In genomic region chr3:134483195-134483890, GRCh38 we compare ENCODE assay signal across 8 cellular contexts. TPM values are rescaled to one million over a fixed set of nuclear protein-coding genes. Genes with fewer than 3 reads are reported as not detected.
DNase-seq lines count a peak whose midpoint lies in the region; ATAC-seq and TF ChIP-seq lines count a peak whose summit lies in the region.

No MANE protein-coding gene starts in this region.

- no peak for TF ChIP-seq EP300 in tibial nerve (IDR thresholded peaks at IDR 0.05)

- peaks cover 29% of the 10 kb centered on the region for H3K36me3 Mint-ChIP-seq in activated CD4-positive, alpha-beta T cell treated with anti-CD3 and anti-CD28 coated beads, Interleukin-2, amount 10 ng/mL, durations not matched to agents 24 days and 14 days (ENCODE audit: low read depth)
- peaks cover 9% of the 10 kb centered on the region for H3K36me3 Mint-ChIP-seq in T-helper 17 cell (ENCODE audit: low read depth)

- H3K27me3 Mint-ChIP-seq in activated CD4-positive, alpha-beta T cell treated with anti-CD3 and anti-CD28 coated beads, Interleukin-2, amount 10 ng/mL, durations not matched to agents 24 days and 14 days, result no peaks in the 10 kb centered on the region
- H3K27me3 Mint-ChIP-seq in T-helper 17 cell, result no peaks in the 10 kb centered on the region
- H3K27me3 Mint-ChIP-seq in stimulated activated naive CD8-positive, alpha-beta T cell treated with anti-CD3 and anti-CD28 coated beads, Interleukin-15, amount 100 ng/mL, for 72 hours, result no peaks in the 10 kb centered on the region

- no peak for ATAC-seq in T-helper 17 cell
- no peak for ATAC-seq in stimulated activated naive CD8-positive, alpha-beta T cell treated with anti-CD3 and anti-CD28 coated beads, Interleukin-15, amount 100 ng/mL, for 72 hours

- H3K27ac ChIP-seq in tibial nerve, result peak overlapping the region in 2 of 4 donors; percentile 43 to 98

- intact Hi-C loops in activated CD4-positive, alpha-beta T cell treated with anti-CD3 and anti-CD28 coated beads, Interleukin-2, amount 10 ng/mL, durations not matched to agents 24 days and 14 days (cut with micrococcal nuclease), result loop anchor here (10.0 kb wide), 3 partner anchors 321 to 1039 kb away; no protein-coding TSS in a partner anchor

- CTCF ChIA-PET in HEK293T (lab: Yijun Ruan, JAX), result interaction anchor here (0.5 kb wide), 1 partner anchor 175 kb away, joined by 3 read pairs; no protein-coding TSS in a partner anchor

- H3K4me1 Mint-ChIP-seq in activated CD4-positive, alpha-beta T cell treated with anti-CD3 and anti-CD28 coated beads, Interleukin-2, amount 10 ng/mL, durations not matched to agents 24 days and 14 days, result peaks cover 35% of the 10 kb centered on the region
- H3K4me1 Mint-ChIP-seq in T-helper 17 cell, result peaks cover 37% of the 10 kb centered on the region
- peaks cover 42% of the 10 kb centered on the region for H3K4me1 Mint-ChIP-seq in stimulated activated naive CD8-positive, alpha-beta T cell treated with anti-CD3 and anti-CD28 coated beads, Interleukin-15, amount 100 ng/mL, for 72 hours

- peaks cover 0 to 41% (median 24%) of the 10 kb centered on the region in 4 donors for H3K4me1 ChIP-seq in tibial nerve

- peaks cover 0 to 40% (median 9%) of the 10 kb centered on the region in 3 donors for H3K36me3 ChIP-seq in tibial nerve

- no peaks in the 10 kb centered on the region for H3K27me3 ChIP-seq in tibial nerve

- H3K9me3 ChIP-seq in T-helper 17 cell (ENCODE audit: control insufficient read depth, low read length, poor library complexity, severe bottlenecking) (no peaks in the 10 kb centered on the region), tibial nerve (no peaks in the 10 kb centered on the region)

- POLR2A ChIA-PET in HEK293T (lab: Yijun Ruan, JAX), result interaction anchor here (0.5 kb wide), 1 partner anchor 1752 kb away, joined by 3 read pairs; no protein-coding TSS in a partner anchor

- H3K27ac Mint-ChIP-seq in activated CD4-positive, alpha-beta T cell treated with anti-CD3 and anti-CD28 coated beads, Interleukin-2, amount 10 ng/mL, durations not matched to agents 24 days and 14 days, result peak overlapping the region; percentile 10
- H3K27ac Mint-ChIP-seq in T-helper 17 cell, result peak overlapping the region; percentile 69
- H3K27ac Mint-ChIP-seq in stimulated activated naive CD8-positive, alpha-beta T cell treated with anti-CD3 and anti-CD28 coated beads, Interleukin-15, amount 100 ng/mL, for 72 hours, result peak overlapping the region; percentile 48 to 58

- no peak overlapping the region for H3K4me3 ChIP-seq in tibial nerve

- no peak for TF ChIP-seq POLR2A in tibial nerve (IDR thresholded peaks at IDR 0.05)

- peak overlapping the region; percentile 49 for H3K4me3 Mint-ChIP-seq in activated CD4-positive, alpha-beta T cell treated with anti-CD3 and anti-CD28 coated beads, Interleukin-2, amount 10 ng/mL, durations not matched to agents 24 days and 14 days
- peak overlapping the region; percentile 9 for H3K4me3 Mint-ChIP-seq in T-helper 17 cell
- peak overlapping the region; percentile 39 to 44 for H3K4me3 Mint-ChIP-seq in stimulated activated naive CD8-positive, alpha-beta T cell treated with anti-CD3 and anti-CD28 coated beads, Interleukin-15, amount 100 ng/mL, for 72 hours

- no peaks in the 10 kb centered on the region for H3K9me3 Mint-ChIP-seq in activated CD4-positive, alpha-beta T cell treated with anti-CD3 and anti-CD28 coated beads, Interleukin-2, amount 10 ng/mL, durations not matched to agents 24 days and 14 days
- H3K9me3 Mint-ChIP-seq in stimulated activated naive CD8-positive, alpha-beta T cell treated with anti-CD3 and anti-CD28 coated beads, Interleukin-15, amount 100 ng/mL, for 72 hours, result no peaks in the 10 kb centered on the region

- WGBS in tibial nerve, 2 donors, result 78 to 82% methylated on average over 7 of the region's 7 CpGs

- DNase-seq in activated CD4-positive, alpha-beta T cell treated with anti-CD3 and anti-CD28 coated beads, Interleukin-2, amount 10 ng/mL, durations not matched to agents 24 days and 14 days, result no peak
- no peak for DNase-seq in activated CD4-positive, alpha-beta T cell treated with anti-CD3 and anti-CD28 coated beads for 1 hour
- no peak for DNase-seq in T-helper 17 cell
- peak; percentile 63 for DNase-seq in fibroblast of peridontal ligament (ENCODE audit: extremely low read depth)
- no peak for DNase-seq in stimulated activated naive CD8-positive, alpha-beta T cell treated with anti-CD3 and anti-CD28 coated beads, Interleukin-15, amount 100 ng/mL, for 72 hours
- DNase-seq in ecto neural progenitor cell (ENCODE audit: low spot score), result no peak
- DNase-seq in tibial nerve (ENCODE audit: low spot score in 2 of 2), result no peak
- no peak for DNase-seq in HEK293T (ENCODE audit: extremely low spot score)

- no peak for TF ChIP-seq CTCF in tibial nerve (IDR thresholded peaks at IDR 0.05)

TF ChIP-seq in HEK293T, 16 proteins besides CTCF, POLR2A, EP300 and RAD21:
- no peak for TF ChIP-seq SP1 (IDR thresholded peaks at IDR 0.05)
- no peak for TF ChIP-seq BHLHE40 (IDR thresholded peaks at IDR 0.05; ENCODE audit: borderline replicate concordance)
- no peak for TF ChIP-seq HDGF (IDR thresholded peaks at IDR 0.05; ENCODE audit: borderline replicate concordance)
- TF ChIP-seq NFRKB (IDR thresholded peaks at IDR 0.05), result no peak
- TF ChIP-seq SUZ12 (IDR thresholded peaks at IDR 0.05), result no peak
- no peak for TF ChIP-seq ZNF384 (IDR thresholded peaks at IDR 0.05)
- no peak for TF ChIP-seq FOXM1 (IDR thresholded peaks at IDR 0.05; ENCODE audit: borderline replicate concordance)
- no peak for TF ChIP-seq L3MBTL2 (conservative IDR thresholded peaks at IDR 0.05)
- TF ChIP-seq FOXK2 (IDR thresholded peaks at IDR 0.05), result no peak
- no peak for TF ChIP-seq PKNOX1 (IDR thresholded peaks at IDR 0.05)
- TF ChIP-seq ELF4 (IDR thresholded peaks at IDR 0.05), result no peak
- no peak for TF ChIP-seq TARDBP (IDR thresholded peaks at IDR 0.05)
- no peak for TF ChIP-seq FOXA1 (IDR thresholded peaks at IDR 0.05)
- TF ChIP-seq LEF1 (IDR thresholded peaks at IDR 0.05; ENCODE audit: borderline replicate concordance), result no peak
- no peak for TF ChIP-seq CTBP1 (IDR thresholded peaks at IDR 0.05; ENCODE audit: borderline replicate concordance)
- TF ChIP-seq ARNT (IDR thresholded peaks at IDR 0.05), result no peak
TF ChIP-seq in HEK293T: peak in this region for 0.

RNA-seq across cellular contexts. Expression of gene ANAPC13, which starts 2.4 kb away (rescaled TPM):
- total RNA-seq in activated CD4-positive, alpha-beta T cell treated with anti-CD3 and anti-CD28 coated beads, Interleukin-2, amount 10 ng/mL, durations not matched to agents 24 days and 14 days, result 29.7 and 30.0 TPM in 2 replicates
- total RNA-seq in T-helper 17 cell (10 to 100 TPM; 23.0 to 23.9 TPM), tibial nerve (10 to 100 TPM; 32.7 to 56.8 (median 49.1) TPM)

RNA-seq across cellular contexts. Expression of gene CEP63, which starts 2.5 kb away (rescaled TPM):
- 18.6 and 20.5 TPM in 2 replicates for total RNA-seq in activated CD4-positive, alpha-beta T cell treated with anti-CD3 and anti-CD28 coated beads, Interleukin-2, amount 10 ng/mL, durations not matched to agents 24 days and 14 days
- total RNA-seq in T-helper 17 cell (10 to 100 TPM; 17.0 to 20.1 TPM), tibial nerve (10 to 100 TPM; 21.4 to 32.7 (median 27.8) TPM)

Comparison
In these comparisons a context has a peak if more than half of its experiments do, and no peak if none do; other contexts are left out.
1. H3K27ac Mint-ChIP-seq: peak in every context shown above with its lines; median percentile 69 in T-helper 17 cell; 53 in stimulated activated naive CD8-positive, alpha-beta T cell treated with anti-CD3 and anti-CD28 coated beads, Interleukin-15, amount 100 ng/mL, for 72 hours; 10 in activated CD4-positive, alpha-beta T cell treated with anti-CD3 and anti-CD28 coated beads, Interleukin-2, amount 10 ng/mL, durations not matched to agents 24 days and 14 days.